21 cellular contexts compared by ENCODE assay signal in genomic region chr10:119754936-119755335, GRCh38. TPM values are rescaled to one million over a fixed set of nuclear protein-coding genes. Genes with fewer than 3 reads are reported as not detected.
DNase-seq lines count a peak whose midpoint lies in the region; ATAC-seq and TF ChIP-seq lines count a peak whose summit lies in the region.
"Had no signal": no experiment of that assay in that cellular context is flagged by ENCODE, and none has a peak within 500 bp of the region (broad histone marks: within the 10 kb centered on the region; RNA-seq: fewer than 3 reads in every experiment).

No MANE protein-coding gene starts in this region.

- H3K9me3 ChIP-seq in body of pancreas (no peaks in the 10 kb centered on the region), skeletal muscle satellite cell (replicated peaks; ENCODE audit: low read length) (no peaks in the 10 kb centered on the region)
- H3K9me3 ChIP-seq: BLaER1 had no signal

- H3K27ac Mint-ChIP-seq in HFFc6 (peak overlapping the region; percentile 81), mesothelial cell of epicardium (peak overlapping the region; percentile 92)
- H3K27ac Mint-ChIP-seq in activated T-cell treated with anti-CD3 and anti-CD28 coated beads, Interleukin-2, amount 50 U/mL, for 24 hours, result no peak overlapping the region

- H3K4me1 Mint-ChIP-seq in HFFc6 (ENCODE audit: low read depth), result peaks cover 55% of the 10 kb centered on the region
- peaks cover 38% of the 10 kb centered on the region for H3K4me1 Mint-ChIP-seq in mesothelial cell of epicardium
- peaks cover 10% of the 10 kb centered on the region for H3K4me1 Mint-ChIP-seq in activated T-cell treated with anti-CD3 and anti-CD28 coated beads, Interleukin-2, amount 50 U/mL, for 24 hours (ENCODE audit: low read depth)

- H3K4me3 Mint-ChIP-seq in HFFc6, result no peak overlapping the region; the same call in 1 of the 2 replicates
- H3K4me3 Mint-ChIP-seq in mesothelial cell of epicardium, result no peak overlapping the region
- no peak overlapping the region for H3K4me3 Mint-ChIP-seq in activated T-cell treated with anti-CD3 and anti-CD28 coated beads, Interleukin-2, amount 50 U/mL, for 24 hours
- H3K4me3 Mint-ChIP-seq: CD8-positive, alpha-beta memory T cell had no signal

- no peaks in the 10 kb centered on the region; the same call in none of the 2 replicates for H3K27me3 Mint-ChIP-seq in HFFc6 (ENCODE audit: insufficient read depth)
- H3K27me3 Mint-ChIP-seq in mesothelial cell of epicardium (ENCODE audit: low read depth), result no peaks in the 10 kb centered on the region
- H3K27me3 Mint-ChIP-seq in activated T-cell treated with anti-CD3 and anti-CD28 coated beads, Interleukin-2, amount 50 U/mL, for 24 hours, result no peaks in the 10 kb centered on the region

- H3K4me3 ChIP-seq in body of pancreas, result no peak overlapping the region
- H3K4me3 ChIP-seq in skeletal muscle satellite cell (ENCODE audit: low read length), result no peak overlapping the region
- H3K4me3 ChIP-seq: BLaER1, GM12878, GM23248 had no signal

- DNase-seq in HFFc6 (no peak), body of pancreas (peak; percentile 18 to 58 (median 41)), mesothelial cell of epicardium (ENCODE audit: low spot score in 2 of 2, unreplicated experiment in 2 of 2) (no peak), midbrain (lab: John Stamatoyannopoulos, UW) (no peak)
- no peak for DNase-seq in activated T-cell treated with anti-CD3 and anti-CD28 coated beads, Interleukin-2, amount 50 U/mL, for 24 hours
- DNase-seq: CD8-positive, alpha-beta memory T cell; DND-41; GM23248; KG1; NCI-H1436; NCI-H2029 treated with DMSO at 0.1 percent for 48 hours; NCI-H2171 treated with DMSO at 0.1 percent for 48 hours; NCI-H446 treated with DMSO at 0.1 percent for 48 hours; NCI-H748 treated with DMSO at 0.1 percent for 48 hours; PC-3 had no signal

- 42 to 47% methylated on average over 4 of the region's 4 CpGs for WGBS in body of pancreas, 2 donors

- H3K4me2 ChIP-seq in skeletal muscle satellite cell (ENCODE audit: low read length), result peak overlapping the region; percentile 22
- H3K4me2 ChIP-seq: BLaER1 had no signal

- H3K9ac ChIP-seq in skeletal muscle satellite cell (ENCODE audit: low read depth, low read length), result no peak overlapping the region
- H3K9ac ChIP-seq: BLaER1, GM23248 had no signal

- H3K4me1 ChIP-seq in body of pancreas, result peaks cover 21% of the 10 kb centered on the region
- peaks cover 16% of the 10 kb centered on the region for H3K4me1 ChIP-seq in skeletal muscle satellite cell (ENCODE audit: control insufficient read depth, insufficient read depth, low read length)

- H3K36me3 Mint-ChIP-seq in HFFc6 (ENCODE audit: low read depth) (peaks cover 4% of the 10 kb centered on the region), mesothelial cell of epicardium (peaks cover 4% of the 10 kb centered on the region)
- H3K36me3 Mint-ChIP-seq in activated T-cell treated with anti-CD3 and anti-CD28 coated beads, Interleukin-2, amount 50 U/mL, for 24 hours (ENCODE audit: low read depth), result peaks cover 27% of the 10 kb centered on the region

- H3K27me3 ChIP-seq in body of pancreas (no peaks in the 10 kb centered on the region), skeletal muscle satellite cell (ENCODE audit: control insufficient read depth, insufficient read depth, low read length) (no peaks in the 10 kb centered on the region)
- H3K27me3 ChIP-seq: BLaER1 had no signal

- no peak for TF ChIP-seq CTCF in HFFc6 (IDR thresholded peaks at IDR 0.05)
- TF ChIP-seq CTCF in body of pancreas (IDR thresholded peaks at IDR 0.05), result no peak
- TF ChIP-seq CTCF in mesothelial cell of epicardium (IDR thresholded peaks at IDR 0.05; ENCODE audit: unreplicated experiment), result no peak

- no peaks in the 10 kb centered on the region for H3K9me3 Mint-ChIP-seq in HFFc6
- H3K9me3 Mint-ChIP-seq in mesothelial cell of epicardium, result no peaks in the 10 kb centered on the region
- H3K9me3 Mint-ChIP-seq in activated T-cell treated with anti-CD3 and anti-CD28 coated beads, Interleukin-2, amount 50 U/mL, for 24 hours, result no peaks in the 10 kb centered on the region
- H3K9me3 Mint-ChIP-seq: CD8-positive, alpha-beta memory T cell had no signal

- H3K27ac ChIP-seq in body of pancreas, result peak overlapping the region; percentile 8 to 34 (median 20)
- H3K27ac ChIP-seq: BLaER1, GM23248, RWPE1 had no signal

- ATAC-seq in body of pancreas, result peak; percentile 65
- no peak for ATAC-seq in GM21737 (IDR thresholded peaks at IDR 0.05; ENCODE audit: unreplicated experiment)
- ATAC-seq: GM12878, HCT116, PC-3 had no signal

- intact Hi-C loops in body of pancreas (cut with DNase I), result no loop called here

- H3K36me3 ChIP-seq in body of pancreas (replicated peaks in 1 of 2; ENCODE audit: insufficient read depth in 1 of 2, low read depth in 2 of 2) (no peaks in the 10 kb centered on the region), skeletal muscle satellite cell (ENCODE audit: insufficient read depth, low read length) (no peaks in the 10 kb centered on the region)

- no peak for TF ChIP-seq POLR2A in body of pancreas (IDR thresholded peaks at IDR 0.05)

RNA-seq across cellular contexts. Expression of gene INPP5F, which starts 29.1 kb away (rescaled TPM):
- total RNA-seq in HFFc6 (2021; fragmentation: NEBNext Ultra II Directional; extraction: Animal tissue kit (Norgen Biotek cat#: 25700)), result 10 to 100 TPM in 5 of 6 experiments, 1 to 10 TPM in 1; 8.7 to 12.8 (median 12.5) TPM
- total RNA-seq in body of pancreas (1 to 10 TPM; 3.6 to 7.8 TPM), mesothelial cell of epicardium (55.8 to 56.5 TPM (median 56.0 TPM) in 3 replicates)
- total RNA-seq in skeletal muscle satellite cell (2012; rRNA removed), result 9.1 and 12.0 TPM in 2 replicates

Comparison
In these comparisons a context has a peak if more than half of its experiments do, and no peak if none do; other contexts are left out.
1. DNase-seq: peak in body of pancreas (4 of 4); none in HFFc6 (single experiment), mesothelial cell of epicardium (0 of 2), midbrain (single experiment) and activated T-cell treated with anti-CD3 and anti-CD28 coated beads, Interleukin-2, amount 50 U/mL, for 24 hours (single experiment).